Comparison of ENCODE assay signal across 23 cellular contexts in genomic region chr9:2173170-2173569, GRCh38.
"Had no signal": no experiment of that assay in that cellular context is flagged by ENCODE, and none has a peak within 500 bp of the region (broad histone marks: within the 10 kb centered on the region; RNA-seq: fewer than 3 reads in every experiment).

No MANE protein-coding gene starts in this region.

- H3K9me3 ChIP-seq: adrenal gland, breast epithelium, colonic mucosa, right lobe of liver, thyroid gland had no signal

- DNase-seq: activated CD4-positive, alpha-beta memory T cell treated with anti-CD3 and anti-CD28 coated beads for 36 hours; activated CD4-positive, alpha-beta T cell treated with anti-CD3 and anti-CD28 coated beads for 48 hours; activated effector memory CD4-positive, alpha-beta T cell treated with anti-CD3 and anti-CD28 coated beads, Interleukin-2, amount 50 U/mL, for 16 hours; activated naive CD4-positive, alpha-beta T cell treated with anti-CD3 and anti-CD28 coated beads, Interleukin-2, amount 10 ng/mL, durations not matched to agents 7 days and 5 days; activated T-cell treated with anti-CD3 and anti-CD28 coated beads, Interleukin-2, amount 50 U/mL, for 72 hours; adrenal gland; colonic mucosa; dorsolateral prefrontal cortex; effector memory CD8-positive, alpha-beta T cell; foreskin melanocyte; glutamatergic neuron; hypothalamus; midbrain; nucleus accumbens; right lobe of liver; stimulated activated CD4-positive, alpha-beta T cell treated with anti-CD3 and anti-CD28 coated beads, Interleukin-2, amount 100 ng/mL, for 24 hours; stimulated activated naive CD4-positive, alpha-beta T cell treated with Interleukin-2 at 50 U/mL for 16 hours; substantia nigra; thyroid gland had no signal

- H3K4me1 ChIP-seq: adrenal gland, breast epithelium, colonic mucosa, parathyroid adenoma, right lobe of liver had no signal

- H3K9ac ChIP-seq: parathyroid adenoma had no signal

- H3K36me3 ChIP-seq: breast epithelium, colonic mucosa had no signal

- H2AFZ ChIP-seq: parathyroid adenoma had no signal

- H3K4me3 ChIP-seq: adrenal gland, breast epithelium, colonic mucosa, dorsolateral prefrontal cortex, right lobe of liver, skin epidermis, thyroid gland had no signal

- H3K27ac ChIP-seq: adrenal gland, breast epithelium, colonic mucosa, parathyroid adenoma, right lobe of liver, thyroid gland had no signal

- ATAC-seq: activated T-cell treated with anti-CD3 and anti-CD28 coated beads, Interleukin-2, amount 50 U/mL, for 72 hours; effector memory CD8-positive, alpha-beta T cell; esophagus mucosa had no signal

- H3K27me3 ChIP-seq: adrenal gland, breast epithelium, colonic mucosa, dorsolateral prefrontal cortex, right lobe of liver, thyroid gland had no signal
